Comparison of ENCODE assay signal across 23 cellular contexts in genomic region chr11:70641366-70641765, GRCh38.
DNase-seq lines count a peak whose midpoint lies in the region; ATAC-seq, FAIRE-seq and TF ChIP-seq lines count a peak whose summit lies in the region.
"Had no signal": no experiment of that assay in that cellular context is flagged by ENCODE, and none has a peak within 500 bp of the region (broad histone marks: within the 10 kb centered on the region; RNA-seq: fewer than 3 reads in every experiment).

No MANE protein-coding gene starts in this region.

- FAIRE-seq in H1 (lab: Jason Lieb, UNC), result no peak
- FAIRE-seq in D721Med (lab: Jason Lieb, UNC), result no peak
- FAIRE-seq: astrocyte, urothelium cell line had no signal

- H4K91ac ChIP-seq in H1 (replicated peaks; ENCODE audit: insufficient read length, low read length), result no peak overlapping the region

- TF ChIP-seq EP300 in H1 (IDR thresholded peaks at IDR 0.05; ENCODE audit: borderline replicate concordance in 1 of 2, low read depth in 2 of 2, low read length in 2 of 2), result no peak

- H3K56ac ChIP-seq in H1 (replicated peaks; ENCODE audit: insufficient read length, low read depth, low read length), result no peak overlapping the region

- peak overlapping the region; percentile 41 for H3K4ac ChIP-seq in H1 (replicated peaks; ENCODE audit: insufficient read length, low read depth, low read length)

- no peak overlapping the region for H3K18ac ChIP-seq in H1 (ENCODE audit: extremely low read depth, low read length)

- peak overlapping the region; percentile 84; the same call in 1 of the 2 replicates for H2BK5ac ChIP-seq in H1 (ENCODE audit: low read depth, low read length)

- H3K4me3 ChIP-seq in H1 (ENCODE audit: extremely low read depth in 1 of 4, insufficient read depth in 2 of 4, low read depth in 3 of 4, low read length in 4 of 4), result no peak overlapping the region
- H3K4me3 ChIP-seq: right atrium auricular region had no signal

- 0 out of 4 replicates have a peak overlapping the region, but pooled peaks of 1 of the 2 experiments have one; percentile 3 for H3K4me2 ChIP-seq in H1 (ENCODE audit: insufficient read depth in 1 of 2, low read depth in 2 of 2, low read length in 2 of 2)

- H3K27me3 ChIP-seq in H1 (replicated peaks in 1 of 4; ENCODE audit: control insufficient read depth in 3 of 4, extremely low read depth in 1 of 4, insufficient read depth in 3 of 4, low read length in 3 of 4), result no peaks in the 10 kb centered on the region
- H3K27me3 ChIP-seq: right atrium auricular region had no signal

- no peak for TF ChIP-seq POLR2A in H1 (IDR thresholded peaks at IDR 0.05; ENCODE audit: control extremely low read depth in 1 of 2, low read depth in 2 of 2, low read length in 2 of 2)

- DNase-seq in NOMO-1 treated with DMSO at 0.1 percent for 48 hours (lab: John Stamatoyannopoulos, UW; ENCODE audit: unreplicated experiment) (peak; percentile 1), NOMO-1 treated with dmso at 0.1 percent for 144 hours (lab: John Stamatoyannopoulos, UW; ENCODE audit: unreplicated experiment) (no peak), RPMI7951 (ENCODE audit: low read depth) (peak; percentile 28), H1 (ENCODE audit: low read depth in 1 of 2, low spot score in 2 of 2) (no peak), retina (peak; percentile 78), NCI-H69 (lab: John Stamatoyannopoulos, UW) (no peak), D721Med (ENCODE audit: insufficient read length, low spot score) (no peak)
- DNase-seq: activated CD4-positive, alpha-beta T cell treated with anti-CD3 and anti-CD28 coated beads for 48 hours; activated naive CD4-positive, alpha-beta T cell treated with Interleukin-2 at 50 U/mL for 16 hours; cortex of kidney; MM.1S; NCI-H2081; NK-92 treated with Interleukin-12 subunit alpha and Interleukin-12 subunit beta, amount 100 ng/mL, for 24 hours; Right ventricle myocardium superior; stimulated activated CD4-positive, alpha-beta T cell treated with anti-CD3 and anti-CD28 coated beads, Interleukin-15, amount 100 ng/mL, for 24 hours; stimulated activated naive CD8-positive, alpha-beta T cell treated with anti-CD3 and anti-CD28 coated beads, Interleukin-15, amount 100 ng/mL, for 72 hours; T-helper 17 cell had no signal

- CTCF ChIA-PET in H1 (lab: Charles Lee; ENCODE audit: partially characterized antibody), result interaction anchor here (1.7 kb wide), 1 partner anchor 132 kb away, joined by 4 read pairs; no protein-coding TSS in a partner anchor

- POLR2A ChIA-PET in H1 (lab: Charles Lee; ENCODE audit: partially characterized antibody), result no interaction called here

- H4K20me1 ChIP-seq in H1 (replicated peaks in 1 of 2; ENCODE audit: control insufficient read depth in 1 of 2, insufficient read depth in 2 of 2, low read length in 2 of 2), result peaks cover 0 to 6% of the 10 kb centered on the region in 2 experiments

- H2AFZ ChIP-seq in H1 (ENCODE audit: low read length), result no peak overlapping the region

- H3K9ac ChIP-seq in H1 (replicated peaks in 1 of 4; ENCODE audit: extremely low read depth in 1 of 4, low read depth in 3 of 4, low read length in 3 of 4), result no peak overlapping the region

- H2BK120ac ChIP-seq in H1 (replicated peaks; ENCODE audit: low read depth, low read length), result peak overlapping the region; percentile 33

- H2BK20ac ChIP-seq in H1 (ENCODE audit: low read length), result peak overlapping the region; percentile 94; the same call in 1 of the 2 replicates

- no peak overlapping the region for H2BK15ac ChIP-seq in H1 (ENCODE audit: low read length)

- no peak for TF ChIP-seq CTCF in H1 (IDR thresholded peaks at IDR 0.05; ENCODE audit: control extremely low read depth in 1 of 3, insufficient read depth in 1 of 3, low read depth in 1 of 3, low read length in 3 of 3)
- TF ChIP-seq CTCF in D721Med (IDR thresholded peaks at IDR 0.05; ENCODE audit: insufficient read depth, missing control alignments), result no peak

- H3K79me1 ChIP-seq in H1 (ENCODE audit: low read depth, low read length), result peaks cover 10% of the 10 kb centered on the region

- 50% methylated on average over 11 of the region's 12 CpGs; no CpG with 5 or more reads in 1 of the 2 experiments for WGBS in H1 (ENCODE audit: extremely low coverage in 1 of 2, insufficient coverage in 1 of 2, insufficient read length in 1 of 2, insufficient replicate concordance in 2 of 2, low coverage in 1 of 2, low lambda C conversion rate in 2 of 2, missing lambda C conversion rate in 1 of 2), 2 experiments

- peaks cover 0 to 2% of the 10 kb centered on the region in 2 experiments; a peak in 1 of 4 replicates for H3K9me3 ChIP-seq in H1 (ENCODE audit: insufficient read depth in 2 of 2, low read depth in 1 of 2, low read length in 1 of 2)
- H3K9me3 ChIP-seq: right atrium auricular region had no signal

- no peak overlapping the region for H4K5ac ChIP-seq in H1 (ENCODE audit: insufficient read length, low read depth, low read length)

- peaks cover 18 to 51% (median 37%) of the 10 kb centered on the region in 4 experiments for H3K4me1 ChIP-seq in H1 (replicated peaks in 1 of 4; ENCODE audit: control insufficient read depth in 3 of 4, insufficient read depth in 4 of 4, low read length in 3 of 4)
- H3K4me1 ChIP-seq: right atrium auricular region had no signal

- ATAC-seq in GM21717 (IDR thresholded peaks at IDR 0.05; ENCODE audit: unreplicated experiment), result no peak
- ATAC-seq: stimulated activated naive CD8-positive, alpha-beta T cell treated with anti-CD3 and anti-CD28 coated beads, Interleukin-15, amount 100 ng/mL, for 72 hours; T-helper 17 cell had no signal

- peaks cover 0 to 31% of the 10 kb centered on the region in 2 experiments; a peak in 2 of 4 replicates for H3K79me2 ChIP-seq in H1 (ENCODE audit: control insufficient read depth in 1 of 2, insufficient read depth in 2 of 2, low read length in 2 of 2)

- H4K8ac ChIP-seq in H1 (ENCODE audit: extremely low read depth, insufficient read depth, low read length), result no peak overlapping the region

- no peak overlapping the region for H3K23ac ChIP-seq in H1 (ENCODE audit: insufficient read length)

- H3K14ac ChIP-seq in H1 (ENCODE audit: insufficient read length), result no peak overlapping the region

- peak overlapping the region; percentile 76; the same call in 1 of the 2 replicates for H2AK5ac ChIP-seq in H1 (ENCODE audit: low read depth, low read length)

- no peaks in the 10 kb centered on the region for H3K23me2 ChIP-seq in H1 (ENCODE audit: low read depth, low read length)

- no peak; a peak in 1 of 4 replicates for TF ChIP-seq RAD21 in H1 (IDR thresholded peaks at IDR 0.05 in 1 of 2, conservative IDR thresholded peaks at IDR 0.05 in 1 of 2; ENCODE audit: low read depth in 2 of 2, low read length in 2 of 2)

- H3K27ac ChIP-seq in H1 (ENCODE audit: low read depth, low read length), result no peak overlapping the region
- H3K27ac ChIP-seq: C4-2B, epithelial cell of prostate, right atrium auricular region had no signal

- H2BK12ac ChIP-seq in H1 (ENCODE audit: low read depth, low read length), result peak overlapping the region; percentile 75; the same call in 1 of the 2 replicates

- H3K36me3 ChIP-seq in H1 (ENCODE audit: control insufficient read depth in 2 of 4, insufficient read depth in 4 of 4, low read length in 3 of 4), result no peaks in the 10 kb centered on the region; a peak in 1 of 8 replicates
- H3K36me3 ChIP-seq: right atrium auricular region had no signal

TF ChIP-seq in H1, 55 proteins besides CTCF, POLR2A, EP300 and RAD21:
- TF ChIP-seq E2F6 (IDR thresholded peaks at IDR 0.05) (no peak; the same call in 1 of the 2 replicates), PHF8 (conservative IDR thresholded peaks at IDR 0.05; ENCODE audit: low read depth, low read length) (no peak), SP2 (IDR thresholded peaks at IDR 0.05; ENCODE audit: low read length) (no peak), TAF7 (optimal IDR thresholded peaks at IDR 0.05; ENCODE audit: borderline replicate concordance, low read depth, low read length) (no peak), YY1 (IDR thresholded peaks at IDR 0.05; ENCODE audit: low read depth, low read length) (0 out of 2 replicates have a peak, but pooled peaks have one; percentile 24), POU5F1 (IDR thresholded peaks at IDR 0.05; ENCODE audit: low read depth, low read length) (no peak), NRF1 (IDR thresholded peaks at IDR 0.05; ENCODE audit: low read depth, low read length) (no peak), CHD1 (IDR thresholded peaks at IDR 0.05; ENCODE audit: low read depth, low read length) (no peak), KDM5A (IDR thresholded peaks at IDR 0.05; ENCODE audit: low read length) (no peak), MAX (IDR thresholded peaks at IDR 0.05) (peak; percentile 57), SRF (IDR thresholded peaks at IDR 0.05; ENCODE audit: low read depth, low read length) (no peak), ASH2L (IDR thresholded peaks at IDR 0.05; ENCODE audit: low read length) (no peak), TAF1 (IDR thresholded peaks at IDR 0.05; ENCODE audit: low read depth, low read length) (0 out of 2 replicates have a peak, but pooled peaks have one; percentile 25), SUZ12 (IDR thresholded peaks at IDR 0.05; ENCODE audit: low read length) (no peak), NANOG (IDR thresholded peaks at IDR 0.05; ENCODE audit: insufficient read depth, low read depth, low read length, poor library complexity, severe bottlenecking) (no peak)
- TF ChIP-seq, protein P1, sequence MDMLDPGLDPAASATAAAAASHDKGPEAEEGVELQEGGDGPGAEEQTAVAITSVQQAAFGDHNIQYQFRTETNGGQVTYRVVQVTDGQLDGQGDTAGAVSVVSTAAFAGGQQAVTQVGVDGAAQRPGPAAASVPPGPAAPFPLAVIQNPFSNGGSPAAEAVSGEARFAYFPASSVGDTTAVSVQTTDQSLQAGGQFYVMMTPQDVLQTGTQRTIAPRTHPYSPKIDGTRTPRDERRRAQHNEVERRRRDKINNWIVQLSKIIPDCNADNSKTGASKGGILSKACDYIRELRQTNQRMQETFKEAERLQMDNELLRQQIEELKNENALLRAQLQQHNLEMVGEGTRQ (IDR thresholded peaks at IDR 0.05; ENCODE audit: low read length), result no peak
TF ChIP-seq in H1: peak in this region for 3.

Comparison
In these comparisons a context has a peak if more than half of its experiments do, and no peak if none do; other contexts are left out.
1. DNase-seq: peak in NOMO-1 treated with DMSO at 0.1 percent for 48 hours (single experiment), RPMI7951 (single experiment) and retina (single experiment); none in NOMO-1 treated with dmso at 0.1 percent for 144 hours (single experiment), H1 (0 of 2), NCI-H69 (single experiment) and D721Med (single experiment).